In genomic region chr13:20924758-20925394, GRCh38 we compare ENCODE assay signal across 8 cellular contexts. TPM values are rescaled to one million over a fixed set of nuclear protein-coding genes. Genes with fewer than 3 reads are reported as not detected.
A peak's percentile ranks its signal among the peaks of the same experiment; 100 is the strongest.
DNase-seq lines count a peak whose midpoint lies in the region; ATAC-seq and TF ChIP-seq lines count a peak whose summit lies in the region.

No MANE protein-coding gene starts in this region.

- H3K4me1 Mint-ChIP-seq in activated naive CD8-positive, alpha-beta T cell treated with anti-CD3 and anti-CD28 coated beads, Interleukin-2, amount 50 U/mL, for 24 hours: no peaks in the 10 kb centered on the region

- peak; percentile 61 for ATAC-seq in activated naive CD8-positive, alpha-beta T cell treated with anti-CD3 and anti-CD28 coated beads, Interleukin-2, amount 50 U/mL, for 24 hours
- ATAC-seq in left ventricle myocardium superior (peak; percentile 62), HG02852 (IDR thresholded peaks at IDR 0.05; ENCODE audit: unreplicated experiment) (no peak), GM19035 (IDR thresholded peaks at IDR 0.05; ENCODE audit: unreplicated experiment) (no peak)

- H3K4me3 ChIP-seq in retinal pigment epithelial cell (ENCODE audit: low read length): no peak overlapping the region

- peak; percentile 87 for TF ChIP-seq CTCF in retinal pigment epithelial cell (conservative IDR thresholded peaks at IDR 0.05; ENCODE audit: low read depth, low read length)

- no peaks in the 10 kb centered on the region for H3K9me3 Mint-ChIP-seq in activated naive CD8-positive, alpha-beta T cell treated with anti-CD3 and anti-CD28 coated beads, Interleukin-2, amount 50 U/mL, for 24 hours

- intact Hi-C loops in left ventricle myocardium superior (cut with micrococcal nuclease): loop anchor here (5.0 to 10.0 kb wide), 3 partner anchors 213 to 740 kb away; no protein-coding TSS in a partner anchor

- no peak overlapping the region for H3K4me3 Mint-ChIP-seq in activated naive CD8-positive, alpha-beta T cell treated with anti-CD3 and anti-CD28 coated beads, Interleukin-2, amount 50 U/mL, for 24 hours

- H3K36me3 Mint-ChIP-seq in activated naive CD8-positive, alpha-beta T cell treated with anti-CD3 and anti-CD28 coated beads, Interleukin-2, amount 50 U/mL, for 24 hours (ENCODE audit: low read depth): no peaks in the 10 kb centered on the region

- DNase-seq in EH (ENCODE audit: low read depth) (peak; percentile 76), NCI-H1092 (lab: John Stamatoyannopoulos, UW) (peak; percentile 80), SW480 (ENCODE audit: low spot score) (peak; percentile 75), left ventricle myocardium superior (peak; percentile 73), retinal pigment epithelial cell (ENCODE audit: low read depth) (no peak)
- DNase-seq in activated naive CD8-positive, alpha-beta T cell treated with anti-CD3 and anti-CD28 coated beads, Interleukin-2, amount 50 U/mL, for 24 hours: peak; percentile 81

- no peaks in the 10 kb centered on the region for H3K27me3 Mint-ChIP-seq in activated naive CD8-positive, alpha-beta T cell treated with anti-CD3 and anti-CD28 coated beads, Interleukin-2, amount 50 U/mL, for 24 hours

- no peak overlapping the region for H3K27ac Mint-ChIP-seq in activated naive CD8-positive, alpha-beta T cell treated with anti-CD3 and anti-CD28 coated beads, Interleukin-2, amount 50 U/mL, for 24 hours

RNA-seq across cellular contexts. Expression of gene XPO4, which starts 22.3 kb away (rescaled TPM):
- total RNA-seq in left ventricle myocardium superior: 32.9 TPM

Comparison
In these comparisons a context has a peak if more than half of its experiments do, and no peak if none do; other contexts are left out.
1. ATAC-seq: peak in activated naive CD8-positive, alpha-beta T cell treated with anti-CD3 and anti-CD28 coated beads, Interleukin-2, amount 50 U/mL, for 24 hours (single experiment) and left ventricle myocardium superior (single experiment); none in HG02852 (single experiment) and GM19035 (single experiment).